In the genomic region with DNA sequence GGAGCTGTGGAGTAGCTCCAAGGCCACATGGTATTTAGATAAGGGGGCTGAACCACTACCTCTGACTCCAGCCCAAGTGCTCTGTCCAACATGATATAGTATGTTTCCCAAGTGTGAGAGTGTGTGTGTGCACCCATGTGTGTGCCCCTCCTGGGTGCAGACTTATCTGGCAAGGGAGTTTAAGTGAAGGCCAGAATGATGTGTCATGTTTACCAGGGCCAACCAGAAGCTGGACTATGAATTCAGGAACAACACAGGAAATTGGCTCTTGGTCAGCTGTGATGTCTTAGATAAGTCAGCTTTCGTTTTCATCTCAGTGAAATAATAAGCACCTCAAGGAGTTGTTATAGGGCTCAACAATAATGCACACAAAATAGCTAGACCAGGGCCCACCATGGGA, we compare ENCODE assay signal across 9 cellular contexts.
DNase-seq lines count a peak whose midpoint lies in the region; ATAC-seq, FAIRE-seq and TF ChIP-seq lines count a peak whose summit lies in the region.
"Had no signal": no experiment of that assay in that cellular context is flagged by ENCODE, and none has a peak within 500 bp of the region (broad histone marks: within the 10 kb centered on the region; RNA-seq: fewer than 3 reads in every experiment).

No MANE protein-coding gene starts in this region.

- WGBS in adrenal gland, 4 donors, result 8 to 18% (median 17%) methylated on average over 1 of the region's 1 CpG
- 0 to 3% methylated on average over 1 of the region's 1 CpG for WGBS in aorta, 2 donors

- peak; percentile 20 for ATAC-seq in aorta (ENCODE audit: low FRiP score)
- no peak for ATAC-seq in activated T-cell treated with anti-CD3 and anti-CD28 coated beads, Interleukin-2, amount 50 U/mL, for 72 hours (replicated peaks in 1 of 2)
- no peak for ATAC-seq in stimulated activated naive CD8-positive, alpha-beta T cell treated with anti-CD3 and anti-CD28 coated beads, Interleukin-15, Interleukin-2, amounts not matched to agents 100 U/mL and 50 U/mL, for 24 hours

- H3K4me1 ChIP-seq in adrenal gland (replicated peaks in 1 of 2), result peaks cover 28 to 34% of the 10 kb centered on the region in 2 donors
- H3K4me1 ChIP-seq in kidney (ENCODE audit: control insufficient read depth in 1 of 2, insufficient read depth in 1 of 2, low read depth in 1 of 2, low read length in 2 of 2), result peaks cover 4 to 18% of the 10 kb centered on the region in 2 donors
- peaks cover 10 to 15% of the 10 kb centered on the region in 2 donors for H3K4me1 ChIP-seq in aorta (ENCODE audit: control insufficient read depth in 1 of 2, insufficient read depth in 2 of 2, low read length in 2 of 2)

- FAIRE-seq in kidney (lab: Jason Lieb, UNC), result no peak

- no peak overlapping the region for H3K9ac ChIP-seq in kidney (ENCODE audit: low read length in 2 of 2)

- H3K36me3 ChIP-seq in adrenal gland (replicated peaks in 1 of 2) (no peaks in the 10 kb centered on the region), kidney (ENCODE audit: control insufficient read depth in 1 of 2, insufficient read depth in 2 of 2, low read length in 2 of 2) (no peaks in the 10 kb centered on the region), aorta (ENCODE audit: control insufficient read depth in 1 of 2, insufficient read depth in 2 of 2, low read length in 1 of 2) (no peaks in the 10 kb centered on the region)

- H3K9me3 Mint-ChIP-seq in HFFc6, result no peaks in the 10 kb centered on the region
- peaks cover 0 to 2% of the 10 kb centered on the region in 2 donors for H3K9me3 Mint-ChIP-seq in activated T-cell treated with anti-CD3 and anti-CD28 coated beads, Interleukin-2, amount 50 U/mL, for 72 hours

- H3K27ac ChIP-seq in adrenal gland, result peak overlapping the region in 4 of 5 donors; percentile 4 to 83 (median 40)
- peak overlapping the region; percentile 10 to 77 for H3K27ac ChIP-seq in kidney (ENCODE audit: low read depth in 2 of 2, low read length in 2 of 2)
- peak overlapping the region in 1 of 2 donors; percentile 83 for H3K27ac ChIP-seq in aorta (ENCODE audit: low read depth in 1 of 2, low read length in 2 of 2)
- H3K27ac ChIP-seq: HL-60 had no signal

- no peaks in the 10 kb centered on the region for H3K9me3 ChIP-seq in adrenal gland (replicated peaks in 1 of 3)
- H3K9me3 ChIP-seq in kidney (ENCODE audit: control insufficient read depth in 1 of 2, low read length in 2 of 2), result no peaks in the 10 kb centered on the region
- H3K9me3 ChIP-seq in aorta (ENCODE audit: control insufficient read depth, low read length), result no peaks in the 10 kb centered on the region

- H3K27ac Mint-ChIP-seq in HFFc6, result peak overlapping the region; percentile 73
- no peak overlapping the region for H3K27ac Mint-ChIP-seq in activated T-cell treated with anti-CD3 and anti-CD28 coated beads, Interleukin-2, amount 50 U/mL, for 72 hours

- DNase-seq in HFFc6 (peak; percentile 89), adrenal gland (peak in 6 of 7 donors; percentile 53 to 81 (median 74)), kidney (no peak), aorta (no peak), SKM-1 treated with dmso at 0.1 percent for 144 hours (lab: John Stamatoyannopoulos, UW; ENCODE audit: unreplicated experiment) (no peak)
- DNase-seq in activated T-cell treated with anti-CD3 and anti-CD28 coated beads, Interleukin-2, amount 50 U/mL, for 72 hours, result no peak
- no peak for DNase-seq in stimulated activated naive CD8-positive, alpha-beta T cell treated with anti-CD3 and anti-CD28 coated beads, Interleukin-15, Interleukin-2, amounts not matched to agents 100 U/mL and 50 U/mL, for 24 hours

- H3K4me1 Mint-ChIP-seq in HFFc6 (ENCODE audit: low read depth), result peaks cover 54% of the 10 kb centered on the region
- H3K4me1 Mint-ChIP-seq in activated T-cell treated with anti-CD3 and anti-CD28 coated beads, Interleukin-2, amount 50 U/mL, for 72 hours (ENCODE audit: low read depth), result no peaks in the 10 kb centered on the region

- H3K4me3 ChIP-seq in adrenal gland (no peak overlapping the region), kidney (ENCODE audit: low read length in 2 of 2) (no peak overlapping the region), aorta (ENCODE audit: low read length in 2 of 2) (no peak overlapping the region)
- H3K4me3 ChIP-seq: skin epidermis had no signal

- TF ChIP-seq CTCF in HFFc6 (IDR thresholded peaks at IDR 0.05) (no peak), adrenal gland (IDR thresholded peaks at IDR 0.05) (no peak), kidney (IDR thresholded peaks at IDR 0.05; ENCODE audit: borderline replicate concordance, extremely low read depth, insufficient read depth) (no peak)

- no peaks in the 10 kb centered on the region; the same call in 1 of the 2 replicates for H3K27me3 Mint-ChIP-seq in HFFc6 (ENCODE audit: insufficient read depth)
- H3K27me3 Mint-ChIP-seq in activated T-cell treated with anti-CD3 and anti-CD28 coated beads, Interleukin-2, amount 50 U/mL, for 72 hours (ENCODE audit: low read depth), result no peaks in the 10 kb centered on the region

- peaks cover 14% of the 10 kb centered on the region for H3K36me3 Mint-ChIP-seq in HFFc6 (ENCODE audit: low read depth)
- H3K36me3 Mint-ChIP-seq in activated T-cell treated with anti-CD3 and anti-CD28 coated beads, Interleukin-2, amount 50 U/mL, for 72 hours (ENCODE audit: insufficient read depth in 2 of 2), result no peaks in the 10 kb centered on the region

- peak overlapping the region; percentile 27; the same call in 1 of the 2 replicates for H3K4me3 Mint-ChIP-seq in HFFc6
- no peak overlapping the region for H3K4me3 Mint-ChIP-seq in activated T-cell treated with anti-CD3 and anti-CD28 coated beads, Interleukin-2, amount 50 U/mL, for 72 hours

- H3K27me3 ChIP-seq in adrenal gland (no peaks in the 10 kb centered on the region), aorta (ENCODE audit: control insufficient read depth in 1 of 2, insufficient read depth in 2 of 2, low read length in 1 of 2) (no peaks in the 10 kb centered on the region)

- no peak for TF ChIP-seq POLR2A in adrenal gland (IDR thresholded peaks at IDR 0.05)

- intact Hi-C loops in adrenal gland (cut with DNase I), result no loop called here
- intact Hi-C loops in kidney (cut with DNase I), result no loop called here
- intact Hi-C loops in aorta (cut with DNase I), result no loop called here

Comparison
In these comparisons a context has a peak if more than half of its experiments do, and no peak if none do; other contexts are left out.
1. DNase-seq: peak in HFFc6 (single experiment) and adrenal gland (6 of 7); none in kidney (single experiment), aorta (0 of 2), activated T-cell treated with anti-CD3 and anti-CD28 coated beads, Interleukin-2, amount 50 U/mL, for 72 hours (0 of 2), SKM-1 treated with dmso at 0.1 percent for 144 hours (single experiment) and stimulated activated naive CD8-positive, alpha-beta T cell treated with anti-CD3 and anti-CD28 coated beads, Interleukin-15, Interleukin-2, amounts not matched to agents 100 U/mL and 50 U/mL, for 24 hours (single experiment).